8 cellular contexts compared by ENCODE assay signal in the genomic region with DNA sequence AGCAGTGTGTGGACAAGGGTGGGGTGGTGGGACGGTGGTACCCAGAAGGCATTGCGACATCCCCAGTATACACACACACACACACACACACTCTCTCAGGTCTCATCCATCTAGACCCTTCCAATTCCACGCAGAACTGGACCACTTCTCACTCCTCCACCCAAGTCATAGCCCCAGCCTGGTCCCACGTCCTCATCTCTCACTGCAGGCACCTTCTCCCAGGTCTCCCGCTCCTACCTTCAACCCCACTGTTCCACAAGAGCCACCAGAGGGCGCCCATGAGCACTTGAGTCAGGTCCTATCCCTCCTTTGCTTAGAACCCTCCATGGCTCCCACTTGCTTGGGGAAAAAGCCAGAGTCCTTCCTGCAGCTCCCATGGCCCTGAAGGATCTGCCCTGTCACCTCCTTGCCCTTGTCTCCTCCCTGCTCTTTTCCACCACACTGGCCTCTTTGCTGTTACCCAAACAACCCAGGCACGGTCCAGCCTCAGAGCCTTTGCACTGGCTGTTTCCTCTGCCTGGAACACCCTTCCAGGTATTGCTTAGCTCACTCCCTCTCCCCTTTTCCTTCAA.
DNase-seq lines count a peak whose midpoint lies in the region; ATAC-seq, FAIRE-seq and TF ChIP-seq lines count a peak whose summit lies in the region.

No MANE protein-coding gene starts in this region.

- no peaks in the 10 kb centered on the region for H3K9me3 ChIP-seq in pancreas
- no peaks in the 10 kb centered on the region for H3K9me3 ChIP-seq in upper lobe of right lung

- H3K27me3 ChIP-seq in pancreas (no peaks in the 10 kb centered on the region), upper lobe of right lung (no peaks in the 10 kb centered on the region)

- H3K4me1 ChIP-seq in pancreas: no peaks in the 10 kb centered on the region
- H3K4me1 ChIP-seq in upper lobe of right lung: no peaks in the 10 kb centered on the region

- intact Hi-C loops in pancreas (cut with DNase I) (no loop called here), upper lobe of right lung (cut with DNase I) (no loop called here)

- H3K27ac ChIP-seq in pancreas (no peak overlapping the region), upper lobe of right lung (no peak overlapping the region)

- 64 to 70% methylated on average over 7 of the region's 7 CpGs for WGBS in pancreas, 2 donors

- H3K36me3 ChIP-seq in pancreas: no peaks in the 10 kb centered on the region
- no peaks in the 10 kb centered on the region for H3K36me3 ChIP-seq in upper lobe of right lung

- TF ChIP-seq CTCF in fibroblast of mammary gland (conservative IDR thresholded peaks at IDR 0.05; ENCODE audit: control insufficient read depth, insufficient read depth, low read depth, low read length) (peak; percentile 63), pancreas (IDR thresholded peaks at IDR 0.05) (peak; percentile 7 to 31 (median 20)), upper lobe of right lung (IDR thresholded peaks at IDR 0.05) (peak; percentile 57)

- H3K4me3 ChIP-seq in fibroblast of mammary gland (ENCODE audit: control insufficient read depth, low read depth, low read length) (no peak overlapping the region), pancreas (no peak overlapping the region), upper lobe of right lung (no peak overlapping the region)

- peak in 3 of 4 donors; percentile 45 to 70 (median 65) for ATAC-seq in pancreas
- peak; percentile 64 for ATAC-seq in upper lobe of right lung

- no peak for FAIRE-seq in pancreas (lab: Jason Lieb, UNC)

- peak; percentile 22 to 64 for DNase-seq in NCI-H526 (lab: John Stamatoyannopoulos, UW)
- DNase-seq in NCI-H526 treated with DMSO at 0.1 percent for 48 hours (lab: John Stamatoyannopoulos, UW): no peak
- peak; percentile 40 for DNase-seq in NOMO-1 treated with dmso at 0.1 percent for 144 hours (lab: John Stamatoyannopoulos, UW; ENCODE audit: unreplicated experiment)
- peak; percentile 63 for DNase-seq in activated CD8-positive, alpha-beta memory T cell treated with anti-CD3 and anti-CD28 coated beads, Interleukin-2, amount 50 U/mL, for 1 hour (ENCODE audit: extremely low read depth)
- DNase-seq in fibroblast of mammary gland (ENCODE audit: low read depth): peak; percentile 63
- DNase-seq in pancreas: peak in 5 of 6 donors; percentile 31 to 80 (median 51)
- peak; percentile 81 for DNase-seq in upper lobe of right lung
- no peak for DNase-seq in KG1 (lab: John Stamatoyannopoulos, UW)

Comparison
In these comparisons a context has a peak if more than half of its experiments do, and no peak if none do; other contexts are left out.
1. DNase-seq: peak in NCI-H526 (2 of 2), NOMO-1 treated with dmso at 0.1 percent for 144 hours (single experiment), activated CD8-positive, alpha-beta memory T cell treated with anti-CD3 and anti-CD28 coated beads, Interleukin-2, amount 50 U/mL, for 1 hour (single experiment), fibroblast of mammary gland (single experiment), pancreas (5 of 6) and upper lobe of right lung (single experiment); none in NCI-H526 treated with DMSO at 0.1 percent for 48 hours (single experiment) and KG1 (single experiment).
2. Peak in every context shown above with its lines, with median percentiles within 50 percentile points of each other: CTCF ChIP-seq.